ENCODE assay signal across 19 cellular contexts in the genomic region with DNA sequence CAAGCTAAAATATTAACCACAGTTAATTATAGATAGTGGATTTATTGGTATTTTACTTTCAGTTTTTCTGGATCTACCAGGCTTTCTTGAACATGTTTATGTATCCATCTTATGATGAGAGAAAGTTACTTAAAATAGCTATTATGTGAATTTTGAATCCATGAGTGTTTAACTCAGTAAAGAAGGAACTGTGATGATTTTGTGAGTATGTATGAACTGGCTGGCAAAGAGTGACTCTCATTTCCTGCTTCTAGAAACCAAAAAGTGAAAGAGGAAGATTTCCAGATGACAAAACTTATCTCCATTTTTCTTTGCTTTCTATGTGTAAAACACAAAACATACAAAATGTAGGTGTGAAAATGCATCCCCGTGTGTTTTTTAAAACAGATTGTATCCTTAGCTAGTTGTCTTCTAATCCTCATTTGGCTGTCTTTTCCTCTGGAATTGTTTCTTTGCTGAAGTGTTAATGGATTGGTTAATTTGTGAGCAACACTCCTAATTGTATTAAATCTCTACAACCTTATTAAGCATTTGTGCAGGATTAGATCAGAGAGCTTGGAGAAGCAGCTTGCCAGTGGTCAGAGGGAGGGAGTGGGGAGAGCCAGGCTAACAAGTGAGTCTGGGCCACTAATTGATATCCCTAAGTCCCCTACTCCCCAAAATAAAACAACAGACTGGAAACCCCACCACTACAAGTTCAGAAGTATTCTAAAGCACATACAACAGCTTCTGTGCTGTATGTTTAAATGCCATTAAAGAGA. TPM values are rescaled to one million over a fixed set of nuclear protein-coding genes. Genes with fewer than 3 reads are reported as not detected.
DNase-seq lines count a peak whose midpoint lies in the region; ATAC-seq and TF ChIP-seq lines count a peak whose summit lies in the region.
"Had no signal": no experiment of that assay in that cellular context is flagged by ENCODE, and none has a peak within 500 bp of the region (broad histone marks: within the 10 kb centered on the region; RNA-seq: fewer than 3 reads in every experiment).

No MANE protein-coding gene starts in this region.

- H3K9ac ChIP-seq in endocrine pancreas (ENCODE audit: control insufficient read depth, insufficient read depth, low read length) = no peak overlapping the region
- H3K9ac ChIP-seq: SK-N-SH had no signal

- no peaks in the 10 kb centered on the region for H3K27me3 Mint-ChIP-seq in osteocyte (ENCODE audit: unreplicated experiment)
- no peaks in the 10 kb centered on the region for H3K27me3 Mint-ChIP-seq in activated naive CD8-positive, alpha-beta T cell treated with anti-CD3 and anti-CD28 coated beads, Interleukin-2, amount 50 U/mL, for 24 hours
- H3K27me3 Mint-ChIP-seq: stimulated activated naive B cell treated with anti-CD40 and anti-IgM and Interleukin-4, amounts not matched to agents 10 μg/mL and 1 μg/mL and 100 μg/mL, for 72 hours had no signal

- H3K4me3 Mint-ChIP-seq in osteocyte (ENCODE audit: unreplicated experiment) = no peak overlapping the region
- H3K4me3 Mint-ChIP-seq in activated naive CD8-positive, alpha-beta T cell treated with anti-CD3 and anti-CD28 coated beads, Interleukin-2, amount 50 U/mL, for 24 hours = no peak overlapping the region
- H3K4me3 Mint-ChIP-seq: stimulated activated naive B cell treated with anti-CD40 and anti-IgM and Interleukin-4, amounts not matched to agents 10 μg/mL and 1 μg/mL and 100 μg/mL, for 72 hours had no signal

- H3K36me3 ChIP-seq in endocrine pancreas (ENCODE audit: control insufficient read depth, insufficient read depth, low read length) (no peaks in the 10 kb centered on the region), ascending aorta (no peaks in the 10 kb centered on the region)
- H3K36me3 ChIP-seq: tibial artery had no signal

- H3K4me1 Mint-ChIP-seq in osteocyte (ENCODE audit: unreplicated experiment) = peaks cover 26% of the 10 kb centered on the region
- H3K4me1 Mint-ChIP-seq in activated naive CD8-positive, alpha-beta T cell treated with anti-CD3 and anti-CD28 coated beads, Interleukin-2, amount 50 U/mL, for 24 hours = no peaks in the 10 kb centered on the region
- H3K4me1 Mint-ChIP-seq: stimulated activated naive B cell treated with anti-CD40 and anti-IgM and Interleukin-4, amounts not matched to agents 10 μg/mL and 1 μg/mL and 100 μg/mL, for 72 hours had no signal

- POLR2A ChIA-PET in RWPE1 (lab: Yijun Ruan, JAX; ENCODE audit: low non-redundant PET) = no interaction called here

- H3K36me3 Mint-ChIP-seq in osteocyte (ENCODE audit: unreplicated experiment) = no peaks in the 10 kb centered on the region
- no peaks in the 10 kb centered on the region for H3K36me3 Mint-ChIP-seq in activated naive CD8-positive, alpha-beta T cell treated with anti-CD3 and anti-CD28 coated beads, Interleukin-2, amount 50 U/mL, for 24 hours (ENCODE audit: low read depth)
- H3K36me3 Mint-ChIP-seq: stimulated activated naive B cell treated with anti-CD40 and anti-IgM and Interleukin-4, amounts not matched to agents 10 μg/mL and 1 μg/mL and 100 μg/mL, for 72 hours had no signal

- H3K9me3 ChIP-seq in endocrine pancreas (ENCODE audit: control insufficient read depth, low read length) (no peaks in the 10 kb centered on the region), ascending aorta (no peaks in the 10 kb centered on the region)
- H3K9me3 ChIP-seq: SK-N-SH, tibial artery had no signal

- no peak for ATAC-seq in activated naive CD8-positive, alpha-beta T cell treated with anti-CD3 and anti-CD28 coated beads, Interleukin-2, amount 50 U/mL, for 24 hours
- ATAC-seq: K562; Panc1; stimulated activated naive B cell treated with anti-CD40 and anti-IgM and Interleukin-4, amounts not matched to agents 10 μg/mL and 1 μg/mL and 100 μg/mL, for 72 hours had no signal

- no peak overlapping the region for H3K27ac ChIP-seq in ascending aorta
- no peak overlapping the region for H3K27ac ChIP-seq in RWPE1
- H3K27ac ChIP-seq: tibial artery had no signal

- TF ChIP-seq CTCF in osteocyte (IDR thresholded peaks at IDR 0.05) (no peak), ascending aorta (IDR thresholded peaks at IDR 0.05) (no peak), RWPE1 (conservative IDR thresholded peaks at IDR 0.05; ENCODE audit: low read depth) (no peak)

- H3K4me3 ChIP-seq in endocrine pancreas (ENCODE audit: control insufficient read depth, insufficient read depth, low read length) = peak overlapping the region; percentile 8
- no peak overlapping the region for H3K4me3 ChIP-seq in ascending aorta
- H3K4me3 ChIP-seq: K562, tibial artery had no signal

- DNase-seq in D341Med (ENCODE audit: low spot score) = peak; percentile 63
- DNase-seq in MV-4-11 (lab: John Stamatoyannopoulos, UW) = peak; percentile 22
- DNase-seq in osteocyte (ENCODE audit: extremely low spot score, unreplicated experiment) = no peak
- no peak for DNase-seq in activated naive CD8-positive, alpha-beta T cell treated with anti-CD3 and anti-CD28 coated beads, Interleukin-2, amount 50 U/mL, for 24 hours
- DNase-seq in ascending aorta (ENCODE audit: low spot score in 2 of 2) = no peak
- no peak for DNase-seq in hippocampal formation (lab: John Stamatoyannopoulos, UW)
- DNase-seq in RWPE1 (ENCODE audit: low spot score) = no peak
- DNase-seq: activated gamma-delta T cell; foreskin melanocyte; NCI-H1105 treated with DMSO at 0.1 percent for 48 hours; retina; SK-N-SH; stimulated activated naive B cell treated with anti-CD40 and anti-IgM and Interleukin-4, amounts not matched to agents 10 μg/mL and 1 μg/mL and 100 μg/mL, for 72 hours; T-helper 9 cell; tibial artery had no signal

- H3K9me3 Mint-ChIP-seq in osteocyte (ENCODE audit: unreplicated experiment) = no peaks in the 10 kb centered on the region
- peaks cover 4% of the 10 kb centered on the region for H3K9me3 Mint-ChIP-seq in activated naive CD8-positive, alpha-beta T cell treated with anti-CD3 and anti-CD28 coated beads, Interleukin-2, amount 50 U/mL, for 24 hours
- H3K9me3 Mint-ChIP-seq: stimulated activated naive B cell treated with anti-CD40 and anti-IgM and Interleukin-4, amounts not matched to agents 10 μg/mL and 1 μg/mL and 100 μg/mL, for 72 hours had no signal

- H3K27me3 ChIP-seq in endocrine pancreas (ENCODE audit: control insufficient read depth, insufficient read depth, low read length) (no peaks in the 10 kb centered on the region), ascending aorta (no peaks in the 10 kb centered on the region)
- H3K27me3 ChIP-seq: tibial artery had no signal

- H3K27ac Mint-ChIP-seq in osteocyte (ENCODE audit: unreplicated experiment) = peak overlapping the region; percentile 61
- H3K27ac Mint-ChIP-seq in activated naive CD8-positive, alpha-beta T cell treated with anti-CD3 and anti-CD28 coated beads, Interleukin-2, amount 50 U/mL, for 24 hours = no peak overlapping the region
- H3K27ac Mint-ChIP-seq: stimulated activated naive B cell treated with anti-CD40 and anti-IgM and Interleukin-4, amounts not matched to agents 10 μg/mL and 1 μg/mL and 100 μg/mL, for 72 hours had no signal

- H3K4me1 ChIP-seq in endocrine pancreas (ENCODE audit: control insufficient read depth, insufficient read depth, low read length) = peaks cover 10% of the 10 kb centered on the region
- peaks cover 0 to 6% of the 10 kb centered on the region in 2 donors for H3K4me1 ChIP-seq in ascending aorta

- CTCF ChIA-PET in RWPE1 (lab: Yijun Ruan, JAX) = interaction anchor here (0.8 kb wide), 1 partner anchor 23 kb away, joined by 4 read pairs; no protein-coding TSS in a partner anchor

- intact Hi-C loops in ascending aorta (cut with DNase I) = no loop called here

RNA-seq across cellular contexts. Expression of a gene that starts 23.9 kb away (rescaled TPM):
- total RNA-seq in osteocyte = 105 and 117 TPM in 2 replicates
- total RNA-seq in ascending aorta = 257 TPM
- total RNA-seq: G401 had no signal

Comparison
In these comparisons a context has a peak if more than half of its experiments do, and no peak if none do; other contexts are left out.
1. DNase-seq: peak in D341Med (single experiment) and MV-4-11 (single experiment); none in osteocyte (single experiment), activated naive CD8-positive, alpha-beta T cell treated with anti-CD3 and anti-CD28 coated beads, Interleukin-2, amount 50 U/mL, for 24 hours (single experiment), ascending aorta (0 of 2), hippocampal formation (0 of 2) and RWPE1 (single experiment).